ENCODE assay signal across 18 cellular contexts in the genomic region with DNA sequence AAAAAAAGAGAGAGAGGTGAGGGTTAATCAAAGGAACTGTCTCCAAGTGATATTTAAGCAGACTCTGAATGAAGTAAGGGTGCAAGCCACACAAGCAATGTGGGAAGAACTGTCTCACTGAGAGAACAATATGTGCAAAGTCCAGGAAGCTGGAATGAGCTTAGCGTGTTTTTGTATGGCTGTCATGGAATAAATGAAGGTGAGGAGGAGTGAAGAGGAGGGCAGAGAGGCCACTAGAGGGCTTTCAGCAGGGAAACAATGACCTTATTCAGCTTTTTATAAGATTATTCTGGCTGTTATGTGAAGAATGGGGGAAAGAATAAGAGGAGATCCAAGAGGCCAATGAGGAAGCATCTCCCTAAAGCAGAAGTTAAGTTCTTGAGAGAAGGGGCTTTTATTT.
DNase-seq lines count a peak whose midpoint lies in the region; TF ChIP-seq lines count a peak whose summit lies in the region.
"Had no signal": no experiment of that assay in that cellular context is flagged by ENCODE, and none has a peak within 500 bp of the region (broad histone marks: within the 10 kb centered on the region; RNA-seq: fewer than 3 reads in every experiment).

No MANE protein-coding gene starts in this region.

- TF ChIP-seq CTCF in HFFc6 (IDR thresholded peaks at IDR 0.05) (peak; percentile 66), astrocyte of the cerebellum (IDR thresholded peaks at IDR 0.05; ENCODE audit: low read depth, low read length, missing control alignments) (peak; percentile 33), neural crest cell (conservative IDR thresholded peaks at IDR 0.05) (peak; percentile 44)

- H3K36me3 Mint-ChIP-seq in HFFc6 (ENCODE audit: low read depth) (no peaks in the 10 kb centered on the region; the same call in 1 of the 2 replicates), neural crest cell (ENCODE audit: low read depth) (peaks cover 6% of the 10 kb centered on the region)

- H3K27ac Mint-ChIP-seq in HFFc6 (no peak overlapping the region), neural crest cell (ENCODE audit: unreplicated experiment) (peak overlapping the region; percentile 57)

- H3K4me3 ChIP-seq in astrocyte of the cerebellum (ENCODE audit: low read depth, low read length): no peak overlapping the region
- H3K4me3 ChIP-seq: ascending aorta, vagina had no signal

- in situ Hi-C loops in astrocyte of the cerebellum (cut with HindIII; ENCODE audit: low sequenced_read_pairs): no loop called here

- no peak overlapping the region for H3K4me3 Mint-ChIP-seq in HFFc6
- H3K4me3 Mint-ChIP-seq in neural crest cell: peak overlapping the region; percentile 10
- H3K4me3 Mint-ChIP-seq: stimulated activated naive CD8-positive, alpha-beta T cell treated with anti-CD3 and anti-CD28 coated beads, Interleukin-15, amount 100 ng/mL, for 72 hours had no signal

- H3K4me1 Mint-ChIP-seq in HFFc6 (ENCODE audit: low read depth) (peaks cover 5% of the 10 kb centered on the region), neural crest cell (peaks cover 31% of the 10 kb centered on the region)
- H3K4me1 Mint-ChIP-seq: stimulated activated naive CD8-positive, alpha-beta T cell treated with anti-CD3 and anti-CD28 coated beads, Interleukin-15, amount 100 ng/mL, for 72 hours had no signal

- peak; percentile 7 for DNase-seq in SIG-M5 treated with dmso at 0.1 percent for 504 hours (lab: John Stamatoyannopoulos, UW; ENCODE audit: unreplicated experiment)
- no peak for DNase-seq in SIG-M5 (lab: John Stamatoyannopoulos, UW)
- DNase-seq in HFFc6: no peak
- DNase-seq in astrocyte of the cerebellum (ENCODE audit: low read depth): no peak
- DNase-seq in neural crest cell (ENCODE audit: low read depth, low spot score): no peak
- no peak for DNase-seq in globus pallidus (ENCODE audit: low spot score)
- DNase-seq in activated CD4-positive, alpha-beta T cell treated with anti-CD3 and anti-CD28 coated beads, Interleukin-2, amount 50 U/mL, for 4 hours: no peak
- DNase-seq in AG08396 (ENCODE audit: low spot score): no peak
- DNase-seq: ACHN; activated CD8-positive, alpha-beta memory T cell treated with anti-CD3 and anti-CD28 coated beads for 24 hours; activated effector memory CD4-positive, alpha-beta T cell treated with Interleukin-2 at 50 U/mL for 16 hours; NCI-H1930; NCI-H526 treated with DMSO at 0.1 percent for 48 hours; occipital lobe; SHP77 treated with DMSO at 0.1 percent for 48 hours; stimulated activated naive CD8-positive, alpha-beta T cell treated with anti-CD3 and anti-CD28 coated beads, Interleukin-15, amount 100 ng/mL, for 72 hours had no signal

- H3K27me3 Mint-ChIP-seq in HFFc6 (ENCODE audit: insufficient read depth) (peaks cover 1% of the 10 kb centered on the region; the same call in 1 of the 2 replicates), neural crest cell (ENCODE audit: low read depth) (no peaks in the 10 kb centered on the region)
- H3K27me3 Mint-ChIP-seq: stimulated activated naive CD8-positive, alpha-beta T cell treated with anti-CD3 and anti-CD28 coated beads, Interleukin-15, amount 100 ng/mL, for 72 hours had no signal

- H3K9me3 Mint-ChIP-seq in HFFc6 (no peaks in the 10 kb centered on the region), neural crest cell (peaks cover 11% of the 10 kb centered on the region)
- H3K9me3 Mint-ChIP-seq: stimulated activated naive CD8-positive, alpha-beta T cell treated with anti-CD3 and anti-CD28 coated beads, Interleukin-15, amount 100 ng/mL, for 72 hours had no signal
